Comparison of ENCODE assay signal across 1 cellular context in the genomic region with DNA sequence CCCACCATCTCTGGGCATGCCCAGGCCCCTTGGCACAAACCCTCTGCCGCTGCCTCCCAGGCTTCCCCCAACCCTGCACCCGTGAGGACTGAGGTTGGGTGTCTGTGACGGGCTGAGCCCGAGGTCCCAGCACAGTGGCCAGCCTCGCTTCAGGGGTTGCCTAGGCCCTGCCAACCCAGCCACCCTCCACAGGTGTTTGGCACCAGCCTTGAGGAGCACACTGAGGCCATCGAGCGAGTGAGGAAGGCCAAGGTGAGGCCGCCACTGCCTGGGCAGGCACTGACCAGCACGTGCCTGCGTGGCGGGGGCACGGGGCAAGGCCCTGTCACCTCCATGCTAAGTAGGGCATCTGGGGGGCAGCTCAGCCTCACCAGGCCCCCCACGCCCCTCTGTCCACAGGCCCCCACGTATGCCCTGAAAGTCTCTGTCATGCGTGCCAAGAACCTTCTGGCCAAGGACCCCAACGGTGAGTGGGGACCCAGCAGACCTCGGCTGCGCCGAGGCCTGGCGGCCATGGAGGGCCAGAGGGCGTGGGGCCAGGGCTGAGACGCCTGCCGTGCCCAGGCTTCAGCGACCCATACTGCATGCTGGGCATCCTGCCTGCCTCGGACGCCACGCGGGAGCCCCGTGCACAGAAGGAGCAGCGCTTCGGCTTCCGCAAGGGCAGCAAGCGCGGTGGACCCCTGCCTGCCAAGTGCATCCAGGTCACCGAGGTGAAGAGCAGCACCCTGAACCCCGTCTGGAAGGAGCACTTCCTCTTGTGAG.
TF ChIP-seq lines count a peak whose summit lies in the region.

No MANE protein-coding gene starts in this region.

TF ChIP-seq in HepG2, 621 proteins besides CTCF, POLR2A, EP300 and RAD21:
- TF ChIP-seq NFRKB (IDR thresholded peaks at IDR 0.05): no peak
- TF ChIP-seq SAFB2 (CRISPR knock-in tag; IDR thresholded peaks at IDR 0.05; ENCODE audit: borderline replicate concordance, low read depth): no peak
- no peak for TF ChIP-seq PCBP1 (IDR thresholded peaks at IDR 0.05; ENCODE audit: borderline replicate concordance, low read depth, low read length)
- peak; percentile 43; the same call in 1 of the 2 replicates for TF ChIP-seq ZNF768 (CRISPR knock-in tag; IDR thresholded peaks at IDR 0.05)
- no peak for TF ChIP-seq CENPT (CRISPR knock-in tag; IDR thresholded peaks at IDR 0.05; ENCODE audit: low read depth)
